In genomic region chr12:124684971-124685688, GRCh38 we compare ENCODE assay signal across 8 cellular contexts.
DNase-seq lines count a peak whose midpoint lies in the region; ATAC-seq and TF ChIP-seq lines count a peak whose summit lies in the region.

No MANE protein-coding gene starts in this region.

- H3K27ac ChIP-seq in adipose tissue (ENCODE audit: low read depth, low read length) (peak overlapping the region; percentile 58), right atrium auricular region (peak overlapping the region; percentile 62 to 73)

- 38 to 42% (median 41%) methylated on average over 18 of the region's 18 CpGs for WGBS in adipose tissue, 3 donors

- peaks cover 2 to 4% of the 10 kb centered on the region in 2 donors for H3K36me3 Mint-ChIP-seq in stimulated activated naive B cell treated with anti-CD40 and anti-IgM and Interleukin-4, amounts not matched to agents 10 μg/mL and 1 μg/mL and 100 μg/mL, for 72 hours

- H3K4me3 ChIP-seq in HFF-Myc (replicated peaks; ENCODE audit: low read depth, low read length) (peak overlapping the region; percentile 28), right atrium auricular region (peak overlapping the region in 1 of 2 donors; percentile 11)

- no peaks in the 10 kb centered on the region for H3K27me3 ChIP-seq in right atrium auricular region

- no peaks in the 10 kb centered on the region for H3K36me3 ChIP-seq in right atrium auricular region

- H3K27ac Mint-ChIP-seq in stimulated activated naive B cell treated with anti-CD40 and anti-IgM and Interleukin-4, amounts not matched to agents 10 μg/mL and 1 μg/mL and 100 μg/mL, for 72 hours = peak overlapping the region; percentile 14

- peaks cover 54 to 59% of the 10 kb centered on the region in 2 donors for H3K4me1 Mint-ChIP-seq in stimulated activated naive B cell treated with anti-CD40 and anti-IgM and Interleukin-4, amounts not matched to agents 10 μg/mL and 1 μg/mL and 100 μg/mL, for 72 hours

- peaks cover 0 to 65% of the 10 kb centered on the region in 2 donors for H3K4me1 ChIP-seq in right atrium auricular region

- peaks cover 9 to 13% of the 10 kb centered on the region in 2 donors for H3K27me3 Mint-ChIP-seq in stimulated activated naive B cell treated with anti-CD40 and anti-IgM and Interleukin-4, amounts not matched to agents 10 μg/mL and 1 μg/mL and 100 μg/mL, for 72 hours

- H3K9me3 Mint-ChIP-seq in stimulated activated naive B cell treated with anti-CD40 and anti-IgM and Interleukin-4, amounts not matched to agents 10 μg/mL and 1 μg/mL and 100 μg/mL, for 72 hours = peaks cover 0 to 4% of the 10 kb centered on the region in 2 donors

- peak in 1 of 2 donors; percentile 26 for ATAC-seq in stimulated activated naive B cell treated with anti-CD40 and anti-IgM and Interleukin-4, amounts not matched to agents 10 μg/mL and 1 μg/mL and 100 μg/mL, for 72 hours (replicated peaks)
- ATAC-seq in GM18520 (IDR thresholded peaks at IDR 0.05; ENCODE audit: unreplicated experiment) (no peak), HG03175 (IDR thresholded peaks at IDR 0.05; ENCODE audit: unreplicated experiment) (no peak)

- H3K4me3 Mint-ChIP-seq in stimulated activated naive B cell treated with anti-CD40 and anti-IgM and Interleukin-4, amounts not matched to agents 10 μg/mL and 1 μg/mL and 100 μg/mL, for 72 hours = no peak overlapping the region

- peaks cover 0 to 4% of the 10 kb centered on the region in 2 donors for H3K9me3 ChIP-seq in right atrium auricular region

- DNase-seq in HFF-Myc (ENCODE audit: extremely low read depth, low read depth) = peak; percentile 39
- peak; percentile 78 for DNase-seq in right atrium auricular region (ENCODE audit: low spot score)
- no peak for DNase-seq in stimulated activated naive B cell treated with anti-CD40 and anti-IgM and Interleukin-4, amounts not matched to agents 10 μg/mL and 1 μg/mL and 100 μg/mL, for 72 hours
- DNase-seq in NCI-H146 treated with DMSO at 0.1 percent for 48 hours (lab: John Stamatoyannopoulos, UW; ENCODE audit: unreplicated experiment) = no peak
- DNase-seq in NCI-H2196 (lab: John Stamatoyannopoulos, UW; ENCODE audit: unreplicated experiment) = no peak

- TF ChIP-seq CTCF in HFF-Myc (IDR thresholded peaks at IDR 0.05; ENCODE audit: low read depth, low read length, missing control alignments) (no peak), right atrium auricular region (IDR thresholded peaks at IDR 0.05) (no peak)

Comparison
In these comparisons a context has a peak if more than half of its experiments do, and no peak if none do; other contexts are left out.
1. DNase-seq: peak in HFF-Myc (single experiment) and right atrium auricular region (single experiment); none in stimulated activated naive B cell treated with anti-CD40 and anti-IgM and Interleukin-4, amounts not matched to agents 10 μg/mL and 1 μg/mL and 100 μg/mL, for 72 hours (single experiment), NCI-H146 treated with DMSO at 0.1 percent for 48 hours (single experiment) and NCI-H2196 (single experiment).